ENCODE assay signal across 11 cellular contexts in the genomic region with DNA sequence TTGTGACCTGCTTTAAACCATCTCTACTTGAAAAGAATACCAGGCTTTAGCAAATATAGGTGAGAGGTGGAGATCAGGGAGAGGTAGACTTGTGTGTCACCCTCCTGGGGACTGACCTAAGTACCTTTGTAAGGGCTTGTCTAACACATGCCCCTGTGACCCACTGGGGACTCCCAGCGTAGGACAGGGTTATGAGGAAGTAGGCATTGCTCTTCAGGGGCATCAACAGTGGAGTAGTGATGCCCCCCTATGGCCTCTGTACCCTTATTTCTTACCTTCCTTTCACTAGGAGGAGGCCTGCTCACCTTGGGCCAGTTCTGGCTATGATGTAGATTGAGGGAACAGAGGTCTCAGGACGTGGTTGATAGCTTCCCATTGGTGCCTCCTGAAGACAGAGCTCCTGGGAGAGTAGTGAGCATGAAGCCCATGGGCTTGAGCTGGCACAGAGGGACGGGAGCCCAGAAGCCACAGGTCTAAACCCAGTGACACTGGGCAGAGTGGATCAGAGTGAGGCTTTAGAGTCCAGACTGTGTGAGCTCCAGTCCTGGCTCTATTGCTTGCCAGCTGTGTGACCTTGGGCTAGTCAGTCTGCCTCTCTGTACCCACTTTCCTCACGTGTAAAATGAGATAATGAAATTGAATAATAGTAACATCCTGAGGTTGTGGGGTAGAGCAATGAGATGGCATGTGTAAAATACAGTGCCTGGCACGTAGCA.
A peak's percentile ranks its signal among the peaks of the same experiment; 100 is the strongest.
DNase-seq lines count a peak whose midpoint lies in the region; ATAC-seq, FAIRE-seq and TF ChIP-seq lines count a peak whose summit lies in the region.
"Had no signal": no experiment of that assay in that cellular context is flagged by ENCODE, and none has a peak within 500 bp of the region (broad histone marks: within the 10 kb centered on the region; RNA-seq: fewer than 3 reads in every experiment).

No MANE protein-coding gene starts in this region.

- H3K27me3 Mint-ChIP-seq in activated CD8-positive, alpha-beta memory T cell treated with anti-CD3 and anti-CD28 coated beads, Interleukin-2, amount 10 ng/mL, durations not matched to agents 7 days and 5 days, result no peaks in the 10 kb centered on the region
- H3K27me3 Mint-ChIP-seq: activated CD4-positive, alpha-beta T cell treated with anti-CD3 and anti-CD28 coated beads, Interleukin-2, amount 10 ng/mL, durations not matched to agents 7 days and 5 days had no signal

- H3K9ac ChIP-seq in kidney (ENCODE audit: low read length in 2 of 2), result no peak overlapping the region

- CTCF ChIA-PET in activated CD8-positive, alpha-beta memory T cell treated with anti-CD3 and anti-CD28 coated beads, Interleukin-2, amount 10 ng/mL, durations not matched to agents 7 days and 5 days (lab: Charles Lee), result interaction anchor here (0.9 to 1.5 kb wide), 4 partner anchors 14 to 237 kb away, joined by 3 to 7 read pairs (median 3); no protein-coding TSS in a partner anchor

- H3K27me3 ChIP-seq in upper lobe of right lung, result no peaks in the 10 kb centered on the region
- H3K27me3 ChIP-seq: gastrocnemius medialis had no signal

- no peak overlapping the region for H3K4me3 Mint-ChIP-seq in activated CD8-positive, alpha-beta memory T cell treated with anti-CD3 and anti-CD28 coated beads, Interleukin-2, amount 10 ng/mL, durations not matched to agents 7 days and 5 days
- H3K4me3 Mint-ChIP-seq: activated CD4-positive, alpha-beta T cell treated with anti-CD3 and anti-CD28 coated beads, Interleukin-2, amount 10 ng/mL, durations not matched to agents 7 days and 5 days had no signal

- ATAC-seq in activated CD8-positive, alpha-beta memory T cell treated with anti-CD3 and anti-CD28 coated beads, Interleukin-2, amount 10 ng/mL, durations not matched to agents 7 days and 5 days, result peak; percentile 30
- ATAC-seq in HG03432 (IDR thresholded peaks at IDR 0.05; ENCODE audit: unreplicated experiment), result peak; percentile 72
- no peak for ATAC-seq in upper lobe of right lung
- ATAC-seq: gastrocnemius medialis had no signal

- TF ChIP-seq CTCF in upper lobe of right lung (IDR thresholded peaks at IDR 0.05) (no peak), kidney (IDR thresholded peaks at IDR 0.05; ENCODE audit: borderline replicate concordance, extremely low read depth, insufficient read depth) (no peak)

- no peak overlapping the region for H3K27ac Mint-ChIP-seq in activated CD8-positive, alpha-beta memory T cell treated with anti-CD3 and anti-CD28 coated beads, Interleukin-2, amount 10 ng/mL, durations not matched to agents 7 days and 5 days
- H3K27ac Mint-ChIP-seq: activated CD4-positive, alpha-beta T cell treated with anti-CD3 and anti-CD28 coated beads, Interleukin-2, amount 10 ng/mL, durations not matched to agents 7 days and 5 days had no signal

- no peaks in the 10 kb centered on the region for H3K9me3 Mint-ChIP-seq in activated CD8-positive, alpha-beta memory T cell treated with anti-CD3 and anti-CD28 coated beads, Interleukin-2, amount 10 ng/mL, durations not matched to agents 7 days and 5 days (ENCODE audit: low read depth)
- H3K9me3 Mint-ChIP-seq: activated CD4-positive, alpha-beta T cell treated with anti-CD3 and anti-CD28 coated beads, Interleukin-2, amount 10 ng/mL, durations not matched to agents 7 days and 5 days had no signal

- H3K9me3 ChIP-seq in upper lobe of right lung (no peaks in the 10 kb centered on the region), kidney (ENCODE audit: control insufficient read depth in 1 of 2, low read length in 2 of 2) (no peaks in the 10 kb centered on the region)
- H3K9me3 ChIP-seq: gastrocnemius medialis had no signal

- H3K4me1 ChIP-seq in upper lobe of right lung, result peaks cover 45% of the 10 kb centered on the region
- H3K4me1 ChIP-seq in kidney (ENCODE audit: control insufficient read depth in 1 of 2, insufficient read depth in 1 of 2, low read depth in 1 of 2, low read length in 2 of 2), result peaks cover 20 to 30% of the 10 kb centered on the region in 2 donors

- no peaks in the 10 kb centered on the region for H3K36me3 ChIP-seq in upper lobe of right lung
- no peaks in the 10 kb centered on the region for H3K36me3 ChIP-seq in kidney (ENCODE audit: control insufficient read depth in 1 of 2, insufficient read depth in 2 of 2, low read length in 2 of 2)
- H3K36me3 ChIP-seq: gastrocnemius medialis had no signal

- H3K36me3 Mint-ChIP-seq in activated CD8-positive, alpha-beta memory T cell treated with anti-CD3 and anti-CD28 coated beads, Interleukin-2, amount 10 ng/mL, durations not matched to agents 7 days and 5 days, result peaks cover 2% of the 10 kb centered on the region

- H3K4me3 ChIP-seq in upper lobe of right lung, result no peak overlapping the region
- H3K4me3 ChIP-seq in kidney (ENCODE audit: low read length in 2 of 2), result no peak overlapping the region
- H3K4me3 ChIP-seq: gastrocnemius medialis had no signal

- peak overlapping the region; percentile 13 for H3K27ac ChIP-seq in cingulate gyrus (ENCODE audit: low read depth, low read length)
- peak overlapping the region; percentile 86 for H3K27ac ChIP-seq in temporal lobe (ENCODE audit: low read depth, low read length)
- H3K27ac ChIP-seq in upper lobe of right lung, result no peak overlapping the region
- H3K27ac ChIP-seq in kidney (ENCODE audit: low read depth in 2 of 2, low read length in 2 of 2), result no peak overlapping the region
- H3K27ac ChIP-seq: gastrocnemius medialis had no signal

- no peaks in the 10 kb centered on the region for H3K4me1 Mint-ChIP-seq in activated CD8-positive, alpha-beta memory T cell treated with anti-CD3 and anti-CD28 coated beads, Interleukin-2, amount 10 ng/mL, durations not matched to agents 7 days and 5 days
- H3K4me1 Mint-ChIP-seq: activated CD4-positive, alpha-beta T cell treated with anti-CD3 and anti-CD28 coated beads, Interleukin-2, amount 10 ng/mL, durations not matched to agents 7 days and 5 days had no signal

- no peak for DNase-seq in activated CD8-positive, alpha-beta memory T cell treated with anti-CD3 and anti-CD28 coated beads, Interleukin-2, amount 10 ng/mL, durations not matched to agents 7 days and 5 days
- no peak for DNase-seq in activated CD8-positive, alpha-beta memory T cell treated with anti-CD3 and anti-CD28 coated beads, Interleukin-2, amount 50 U/mL, for 48 hours
- DNase-seq in upper lobe of right lung (no peak), kidney (no peak), NCI-H82 (lab: John Stamatoyannopoulos, UW) (no peak)
- DNase-seq: activated CD4-positive, alpha-beta T cell treated with anti-CD3 and anti-CD28 coated beads, Interleukin-2, amount 10 ng/mL, durations not matched to agents 7 days and 5 days; gastrocnemius medialis; NCI-H774 had no signal

- intact Hi-C loops in upper lobe of right lung (cut with DNase I) (no loop called here), kidney (cut with DNase I) (no loop called here)

- FAIRE-seq in kidney (lab: Jason Lieb, UNC), result no peak

Comparison
In these comparisons a context has a peak if more than half of its experiments do, and no peak if none do; other contexts are left out.
1. H3K27ac ChIP-seq: peak in cingulate gyrus (single experiment) and temporal lobe (single experiment); none in upper lobe of right lung (single experiment) and kidney (0 of 2).